35 cellular contexts compared by ENCODE assay signal in the genomic region with DNA sequence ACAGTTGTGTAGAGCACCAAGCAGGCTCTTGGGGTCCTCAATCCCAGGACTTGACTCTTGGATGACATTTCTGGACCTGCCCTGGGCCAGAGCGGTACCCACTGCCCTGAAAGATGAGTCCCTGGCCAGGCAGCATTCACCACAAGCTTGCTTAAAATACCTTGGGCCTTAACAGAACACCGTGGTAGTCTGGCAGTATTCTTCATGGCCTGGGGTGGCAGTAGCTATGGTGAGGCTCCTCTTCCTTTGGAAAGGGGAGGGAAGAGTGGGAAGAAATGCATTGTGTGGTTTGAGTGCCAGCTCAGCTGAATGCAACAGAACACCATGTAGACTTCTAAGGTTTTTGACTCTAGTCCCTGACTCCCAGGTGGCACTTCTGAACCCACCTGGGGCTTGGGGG. TPM values are rescaled to one million over a fixed set of nuclear protein-coding genes. Genes with fewer than 3 reads are reported as not detected.
"Had no signal": no experiment of that assay in that cellular context is flagged by ENCODE, and none has a peak within 500 bp of the region (broad histone marks: within the 10 kb centered on the region; RNA-seq: fewer than 3 reads in every experiment).

No MANE protein-coding gene starts in this region.

- H3K4me3 Mint-ChIP-seq: natural killer cell; nephron; neural progenitor cell; stimulated activated memory B cell treated with anti-CD40 and anti-IgM and Interleukin-4, amounts not matched to agents 10 μg/mL and 1 μg/mL and 100 μg/mL, for 72 hours; stimulated activated naive CD8-positive, alpha-beta T cell treated with anti-CD3 and anti-CD28 coated beads, Interleukin-15, amount 100 ng/mL, for 72 hours; type B pancreatic cell had no signal

- H3K27me3 ChIP-seq: neural progenitor cell, ovary, suprapubic skin, testis, tibial artery, upper lobe of right lung, uterus had no signal

- H3K4me1 Mint-ChIP-seq: natural killer cell; nephron; neural progenitor cell; stimulated activated memory B cell treated with anti-CD40 and anti-IgM and Interleukin-4, amounts not matched to agents 10 μg/mL and 1 μg/mL and 100 μg/mL, for 72 hours; stimulated activated naive CD8-positive, alpha-beta T cell treated with anti-CD3 and anti-CD28 coated beads, Interleukin-15, amount 100 ng/mL, for 72 hours had no signal

- H3K27ac ChIP-seq: neural progenitor cell, ovary, parathyroid adenoma, psoas muscle, skin epidermis, spleen, suprapubic skin, testis, tibial artery, transverse colon, upper lobe of right lung, uterus had no signal

- H3K9ac ChIP-seq: neural progenitor cell, parathyroid adenoma had no signal

- H3K4me3 ChIP-seq: neural progenitor cell, ovary, psoas muscle, skin epidermis, smooth muscle cell, spleen, suprapubic skin, testis, tibial artery, transverse colon, upper lobe of right lung, uterus had no signal

- H3K36me3 Mint-ChIP-seq: neural progenitor cell, type B pancreatic cell had no signal

- DNase-seq: natural killer cell; occipital lobe; ovary; posterior cingulate gyrus; psoas muscle; right cardiac atrium; spleen; stimulated activated CD4-positive, alpha-beta T cell treated with anti-CD3 and anti-CD28 coated beads, Interleukin-12 subunit alpha, Interleukin-12 subunit beta, amount 100 ng/mL, for 4 hours; stimulated activated CD4-positive, alpha-beta T cell treated with anti-CD3 and anti-CD28 coated beads, Interleukin-1b, Interleukin-23, amount 100 ng/mL, for 48 hours; stimulated activated CD4-positive, alpha-beta T cell treated with anti-CD3 and anti-CD28 coated beads, Interleukin-4, amount 100 ng/mL, for 1 hour; stimulated activated CD4-positive, alpha-beta T cell treated with anti-CD3 and anti-CD28 coated beads, Interleukin-4, amount 100 ng/mL, for 4 hours; stimulated activated CD8-positive, alpha-beta memory T cell treated with anti-CD3 and anti-CD28 coated beads, Interleukin-4, amount 100 ng/mL, for 48 hours; stimulated activated naive CD4-positive, alpha-beta T cell; stimulated activated naive CD8-positive, alpha-beta T cell treated with anti-CD3 and anti-CD28 coated beads, Interleukin-15, amount 100 ng/mL, for 72 hours; stimulated activated naive CD8-positive, alpha-beta T cell treated with anti-CD3 and anti-CD28 coated beads, Interleukin-15, Interleukin-2, amounts not matched to agents 100 U/mL and 50 U/mL, for 24 hours; substantia nigra; testis; tibial artery; transverse colon; upper lobe of right lung; uterus had no signal

- H3K4me1 ChIP-seq: neural progenitor cell, parathyroid adenoma, psoas muscle, spleen, suprapubic skin, testis, tibial artery, upper lobe of right lung, uterus had no signal

- H3K27me3 Mint-ChIP-seq: stimulated activated naive CD8-positive, alpha-beta T cell treated with anti-CD3 and anti-CD28 coated beads, Interleukin-15, amount 100 ng/mL, for 72 hours had no signal

- H3K36me3 ChIP-seq: neural progenitor cell, ovary, spleen, suprapubic skin, tibial artery, transverse colon, upper lobe of right lung, uterus had no signal

- ATAC-seq: natural killer cell; psoas muscle; right cardiac atrium; sciatic nerve; stimulated activated memory B cell treated with anti-CD40 and anti-IgM and Interleukin-4, amounts not matched to agents 10 μg/mL and 1 μg/mL and 100 μg/mL, for 72 hours; stimulated activated naive CD8-positive, alpha-beta T cell treated with anti-CD3 and anti-CD28 coated beads, Interleukin-15, amount 100 ng/mL, for 72 hours; stimulated activated naive CD8-positive, alpha-beta T cell treated with anti-CD3 and anti-CD28 coated beads, Interleukin-15, Interleukin-2, amounts not matched to agents 100 U/mL and 50 U/mL, for 24 hours; upper lobe of right lung had no signal

- H3K27ac Mint-ChIP-seq: natural killer cell; nephron; neural progenitor cell; progenitor cell of endocrine pancreas; stimulated activated memory B cell treated with anti-CD40 and anti-IgM and Interleukin-4, amounts not matched to agents 10 μg/mL and 1 μg/mL and 100 μg/mL, for 72 hours; stimulated activated naive CD8-positive, alpha-beta T cell treated with anti-CD3 and anti-CD28 coated beads, Interleukin-15, amount 100 ng/mL, for 72 hours; type B pancreatic cell had no signal

- H3K9me3 ChIP-seq: ovary, suprapubic skin, testis, uterus had no signal

RNA-seq across cellular contexts. Expression of a gene that starts 29.4 kb away (rescaled TPM):
- total RNA-seq: occipital lobe, osteoblast, ovary, progenitor cell of endocrine pancreas, psoas muscle, renal cortical epithelial cell, right cardiac atrium, sciatic nerve, suprapubic skin, upper lobe of right lung, urinary bladder had no signal
- polyA plus RNA-seq: neural cell, psoas muscle, right cardiac atrium had no signal
